ENCODE assay signal across 18 cellular contexts in genomic region chr3:176275113-176275512, GRCh38.
"Had no signal": no experiment of that assay in that cellular context is flagged by ENCODE, and none has a peak within 500 bp of the region (broad histone marks: within the 10 kb centered on the region; RNA-seq: fewer than 3 reads in every experiment).

No MANE protein-coding gene starts in this region.

- H3K4me1 Mint-ChIP-seq: activated CD4-positive, alpha-beta T cell treated with anti-CD3 and anti-CD28 coated beads for 36 hours; stimulated activated naive B cell treated with anti-CD40 and anti-IgM and Interleukin-4, amounts not matched to agents 10 μg/mL and 1 μg/mL and 100 μg/mL, for 72 hours had no signal

- H3K36me3 ChIP-seq: adrenal gland, gastrocnemius medialis, left lung, spleen, thoracic aorta, upper lobe of right lung had no signal

- H3K27ac ChIP-seq: adrenal gland, gastrocnemius medialis, left lung, spleen, thoracic aorta, upper lobe of right lung had no signal

- ATAC-seq: activated CD4-positive, alpha-beta T cell treated with anti-CD3 and anti-CD28 coated beads for 36 hours; activated naive CD4-positive, alpha-beta T cell treated with anti-CD3 and anti-CD28 coated beads, Interleukin-2, amount 50 U/mL, for 72 hours; gastrocnemius medialis; left lung; stimulated activated naive B cell treated with anti-CD40 and anti-IgM and Interleukin-4, amounts not matched to agents 10 μg/mL and 1 μg/mL and 100 μg/mL, for 72 hours; upper lobe of right lung; WTC11 had no signal

- H3K4me1 ChIP-seq: adrenal gland, gastrocnemius medialis, left lung, spleen, upper lobe of right lung had no signal

- H3K27me3 Mint-ChIP-seq: activated CD4-positive, alpha-beta T cell treated with anti-CD3 and anti-CD28 coated beads for 36 hours; stimulated activated naive B cell treated with anti-CD40 and anti-IgM and Interleukin-4, amounts not matched to agents 10 μg/mL and 1 μg/mL and 100 μg/mL, for 72 hours had no signal

- H3K36me3 Mint-ChIP-seq: activated naive CD4-positive, alpha-beta T cell treated with anti-CD3 and anti-CD28 coated beads, Interleukin-2, amount 50 U/mL, for 72 hours; stimulated activated naive B cell treated with anti-CD40 and anti-IgM and Interleukin-4, amounts not matched to agents 10 μg/mL and 1 μg/mL and 100 μg/mL, for 72 hours had no signal

- H3K4me3 Mint-ChIP-seq: activated CD4-positive, alpha-beta T cell treated with anti-CD3 and anti-CD28 coated beads for 36 hours; stimulated activated naive B cell treated with anti-CD40 and anti-IgM and Interleukin-4, amounts not matched to agents 10 μg/mL and 1 μg/mL and 100 μg/mL, for 72 hours; WTC11 had no signal

- H3K27ac Mint-ChIP-seq: activated CD4-positive, alpha-beta T cell treated with anti-CD3 and anti-CD28 coated beads for 36 hours; activated naive CD4-positive, alpha-beta T cell treated with anti-CD3 and anti-CD28 coated beads, Interleukin-2, amount 50 U/mL, for 72 hours; stimulated activated naive B cell treated with anti-CD40 and anti-IgM and Interleukin-4, amounts not matched to agents 10 μg/mL and 1 μg/mL and 100 μg/mL, for 72 hours; WTC11 had no signal

- H3K27me3 ChIP-seq: adrenal gland, gastrocnemius medialis, left lung, spleen, upper lobe of right lung had no signal

- H3K4me3 ChIP-seq: adrenal gland, gastrocnemius medialis, left lung, spleen, upper lobe of right lung had no signal

- FAIRE-seq: bronchial epithelial cell, kidney had no signal

- DNase-seq: activated CD4-positive, alpha-beta T cell treated with anti-CD3 and anti-CD28 coated beads for 36 hours; activated CD4-positive, alpha-beta T cell treated with anti-CD3 and anti-CD28 coated beads, Interleukin-2, amount 50 U/mL, for 48 hours; activated gamma-delta T cell; adrenal gland; cerebellar nuclear complex; cortex of kidney; gastrocnemius medialis; head of caudate nucleus; kidney; left lung; retina; spleen; stimulated activated naive B cell treated with anti-CD40 and anti-IgM and Interleukin-4, amounts not matched to agents 10 μg/mL and 1 μg/mL and 100 μg/mL, for 72 hours; upper lobe of right lung had no signal
